Comparison of ENCODE assay signal across 8 cellular contexts in genomic region chr9:136671646-136672430, GRCh38.
A peak's percentile ranks its signal among the peaks of the same experiment; 100 is the strongest.
DNase-seq lines count a peak whose midpoint lies in the region; ATAC-seq and TF ChIP-seq lines count a peak whose summit lies in the region.

No MANE protein-coding gene starts in this region.

- no peaks in the 10 kb centered on the region; the same call in 1 of the 2 replicates for H3K27me3 ChIP-seq in GM06990 (replicated peaks; ENCODE audit: control insufficient read depth, insufficient read depth, low read length)
- no peaks in the 10 kb centered on the region for H3K27me3 ChIP-seq in subcutaneous abdominal adipose tissue (ENCODE audit: control insufficient read depth in 5 of 5, insufficient read depth in 4 of 5, low read length in 5 of 5)

- no peak overlapping the region for H3K4me3 Mint-ChIP-seq in activated naive CD4-positive, alpha-beta T cell treated with anti-CD3 and anti-CD28 coated beads, Interleukin-2, amount 10 ng/mL, durations not matched to agents 7 days and 5 days

- ATAC-seq in HG02763 (IDR thresholded peaks at IDR 0.05; ENCODE audit: unreplicated experiment) (no peak), GM19023 (IDR thresholded peaks at IDR 0.05; ENCODE audit: unreplicated experiment) (no peak)

- no peaks in the 10 kb centered on the region for H3K9me3 ChIP-seq in subcutaneous abdominal adipose tissue (ENCODE audit: control insufficient read depth in 5 of 5, low read length in 5 of 5)

- no peak overlapping the region for H3K9ac ChIP-seq in subcutaneous abdominal adipose tissue (ENCODE audit: low read length in 5 of 5)

- TF ChIP-seq CTCF in GM06990 (IDR thresholded peaks at IDR 0.05; ENCODE audit: insufficient read depth, low read length, poor library complexity, severe bottlenecking): peak; percentile 97

- H3K4me3 ChIP-seq in GM06990 (replicated peaks; ENCODE audit: low read depth, low read length) (no peak overlapping the region), subcutaneous abdominal adipose tissue (ENCODE audit: low read depth in 1 of 5, low read length in 5 of 5) (peak overlapping the region in 3 of 5 donors; percentile 6 to 79 (median 16))

- no peaks in the 10 kb centered on the region for H3K36me3 Mint-ChIP-seq in activated naive CD4-positive, alpha-beta T cell treated with anti-CD3 and anti-CD28 coated beads, Interleukin-2, amount 10 ng/mL, durations not matched to agents 7 days and 5 days

- H3K36me3 ChIP-seq in GM06990 (ENCODE audit: control insufficient read depth, insufficient read depth, low read length): no peaks in the 10 kb centered on the region; the same call in 1 of the 2 replicates
- peaks cover 0 to 72% (median 46%) of the 10 kb centered on the region in 5 donors for H3K36me3 ChIP-seq in subcutaneous abdominal adipose tissue (ENCODE audit: control insufficient read depth in 5 of 5, insufficient read depth in 5 of 5, low read length in 5 of 5)

- peaks cover 0 to 63% (median 28%) of the 10 kb centered on the region in 5 donors for H3K4me1 ChIP-seq in subcutaneous abdominal adipose tissue (ENCODE audit: control insufficient read depth in 5 of 5, insufficient read depth in 5 of 5, low read length in 5 of 5)

- CTCF ChIA-PET in activated naive CD4-positive, alpha-beta T cell treated with anti-CD3 and anti-CD28 coated beads, Interleukin-2, amount 10 ng/mL, durations not matched to agents 7 days and 5 days (lab: Charles Lee): interaction anchor here (0.6 to 2.0 kb wide), 9 partner anchors 10 to 57 kb away, joined by 3 to 7 read pairs (median 5); no protein-coding TSS in a partner anchor

- peaks cover 3% of the 10 kb centered on the region for H3K4me1 Mint-ChIP-seq in activated naive CD4-positive, alpha-beta T cell treated with anti-CD3 and anti-CD28 coated beads, Interleukin-2, amount 10 ng/mL, durations not matched to agents 7 days and 5 days

- H3K9me3 Mint-ChIP-seq in activated naive CD4-positive, alpha-beta T cell treated with anti-CD3 and anti-CD28 coated beads, Interleukin-2, amount 10 ng/mL, durations not matched to agents 7 days and 5 days: no peaks in the 10 kb centered on the region

- peaks cover 21% of the 10 kb centered on the region for H3K27me3 Mint-ChIP-seq in activated naive CD4-positive, alpha-beta T cell treated with anti-CD3 and anti-CD28 coated beads, Interleukin-2, amount 10 ng/mL, durations not matched to agents 7 days and 5 days

- H3K27ac Mint-ChIP-seq in activated naive CD4-positive, alpha-beta T cell treated with anti-CD3 and anti-CD28 coated beads, Interleukin-2, amount 10 ng/mL, durations not matched to agents 7 days and 5 days: no peak overlapping the region

- H3K27ac ChIP-seq in subcutaneous abdominal adipose tissue (ENCODE audit: low read depth, low read length): peak overlapping the region; percentile 30

- DNase-seq in GM06990 (ENCODE audit: extremely low read depth, insufficient read length) (no peak), NOMO-1 treated with DMSO at 0.1 percent for 48 hours (lab: John Stamatoyannopoulos, UW; ENCODE audit: unreplicated experiment) (peak; percentile 33), kidney tubule cell (ENCODE audit: low spot score) (peak; percentile 20), NCI-H1417 treated with DMSO at 0.1 percent for 48 hours (lab: John Stamatoyannopoulos, UW) (no peak)
- DNase-seq in activated naive CD4-positive, alpha-beta T cell treated with anti-CD3 and anti-CD28 coated beads, Interleukin-2, amount 10 ng/mL, durations not matched to agents 7 days and 5 days: peak; percentile 58

Comparison
In these comparisons a context has a peak if more than half of its experiments do, and no peak if none do; other contexts are left out.
1. DNase-seq: peak in NOMO-1 treated with DMSO at 0.1 percent for 48 hours (single experiment), activated naive CD4-positive, alpha-beta T cell treated with anti-CD3 and anti-CD28 coated beads, Interleukin-2, amount 10 ng/mL, durations not matched to agents 7 days and 5 days (single experiment) and kidney tubule cell (single experiment); none in GM06990 (single experiment) and NCI-H1417 treated with DMSO at 0.1 percent for 48 hours (single experiment).